In genomic region chr5:91641730-91642350, GRCh38 we compare ENCODE assay signal across 10 cellular contexts.
DNase-seq lines count a peak whose midpoint lies in the region; ATAC-seq, FAIRE-seq and TF ChIP-seq lines count a peak whose summit lies in the region.
"Had no signal": no experiment of that assay in that cellular context is flagged by ENCODE, and none has a peak within 500 bp of the region (broad histone marks: within the 10 kb centered on the region; RNA-seq: fewer than 3 reads in every experiment).

No MANE protein-coding gene starts in this region.

- no peaks in the 10 kb centered on the region for H3K27me3 ChIP-seq in HepG2 (ENCODE audit: control insufficient read depth in 1 of 2, insufficient read depth in 2 of 2, low read length in 2 of 2)
- H3K27me3 ChIP-seq: SJSA1 had no signal

- no peak overlapping the region for H3K4me3 Mint-ChIP-seq in Calu3 (ENCODE audit: low read depth, unreplicated experiment)
- H3K4me3 Mint-ChIP-seq in activated naive CD4-positive, alpha-beta T cell treated with anti-CD3 and anti-CD28 coated beads for 36 hours, result no peak overlapping the region

- no peak overlapping the region for H3K27ac Mint-ChIP-seq in Calu3 (ENCODE audit: unreplicated experiment)
- H3K27ac Mint-ChIP-seq in activated naive CD4-positive, alpha-beta T cell treated with anti-CD3 and anti-CD28 coated beads for 36 hours, result no peak overlapping the region

- H3K36me3 ChIP-seq in HepG2 (replicated peaks in 1 of 2; ENCODE audit: control insufficient read depth in 1 of 2, insufficient read depth in 2 of 2, low read length in 2 of 2), result no peaks in the 10 kb centered on the region
- H3K36me3 ChIP-seq: SJSA1 had no signal

- TF ChIP-seq RAD21 in HepG2 (CRISPR knock-in tag; IDR thresholded peaks at IDR 0.05), result no peak

- no peak for ATAC-seq in HepG2
- ATAC-seq in HG02938 (IDR thresholded peaks at IDR 0.05; ENCODE audit: unreplicated experiment), result no peak

- BruUV-seq in Calu3 (replicated peaks; lab: Mats Ljungman, UMichigan) (no TSS peak), HepG2 (replicated peaks; lab: Mats Ljungman, UMichigan) (no TSS peak)

- no peak overlapping the region for H2AFZ ChIP-seq in HepG2 (ENCODE audit: low read length)

- no peak for FAIRE-seq in HepG2 (lab: Jason Lieb, UNC)

- in situ Hi-C loops in astrocyte of the spinal cord (cut with HindIII; ENCODE audit: low sequenced_read_pairs) (no loop called here), HepG2 (cut with HindIII; ENCODE audit: extremely low pct_ligation_motif_present, low pct_unique_long_range_greater_than_20kb) (no loop called here)

- H3K4me3 ChIP-seq in astrocyte of the spinal cord (ENCODE audit: low read depth, low read length) (no peak overlapping the region), HepG2 (replicated peaks in 1 of 3; ENCODE audit: insufficient read depth in 1 of 3, low read depth in 2 of 3, low read length in 3 of 3) (no peak overlapping the region)
- H3K4me3 ChIP-seq: SJSA1, skin epidermis had no signal

- H3K9me3 Mint-ChIP-seq in Calu3 (ENCODE audit: low read depth, unreplicated experiment), result no peaks in the 10 kb centered on the region
- H3K9me3 Mint-ChIP-seq in activated naive CD4-positive, alpha-beta T cell treated with anti-CD3 and anti-CD28 coated beads for 36 hours, result no peaks in the 10 kb centered on the region

- H4K20me1 ChIP-seq in HepG2 (ENCODE audit: insufficient read depth, low read length), result no peaks in the 10 kb centered on the region

- WGBS in HepG2 (ENCODE audit: low lambda C conversion rate), result 1% methylated on average over 2 of the region's 2 CpGs

- H3K4me2 ChIP-seq in HepG2 (ENCODE audit: low read depth, low read length), result no peak overlapping the region

- no peaks in the 10 kb centered on the region for H3K36me3 Mint-ChIP-seq in Calu3 (ENCODE audit: insufficient read depth, unreplicated experiment)
- H3K36me3 Mint-ChIP-seq in activated naive CD4-positive, alpha-beta T cell treated with anti-CD3 and anti-CD28 coated beads for 36 hours (ENCODE audit: low read depth), result no peaks in the 10 kb centered on the region

- POLR2A ChIA-PET in HepG2 (lab: Yijun Ruan, JAX), result no interaction called here

- TF ChIP-seq EP300 in HepG2 (IDR thresholded peaks at IDR 0.05; ENCODE audit: low read depth in 2 of 2, low read length in 2 of 2) (no peak), HepG2 (CRISPR knock-in tag; IDR thresholded peaks at IDR 0.05; ENCODE audit: borderline replicate concordance) (no peak)

- CTCF ChIA-PET in Calu3 (lab: Charles Lee) (interaction anchor here (0.6 to 2.0 kb wide), 7 partner anchors 9 to 1169 kb away, joined by 3 to 9 read pairs (median 5); no protein-coding TSS in a partner anchor), HepG2 (lab: Yijun Ruan, JAX; ENCODE audit: low intra/inter-chr PET ratio, low total read pairs) (no interaction called here)
- CTCF ChIA-PET in activated naive CD4-positive, alpha-beta T cell treated with anti-CD3 and anti-CD28 coated beads for 36 hours (lab: Charles Lee), result interaction anchor here (0.6 to 1.8 kb wide), 16 partner anchors 9 to 1139 kb away, joined by 3 to 13 read pairs (median 4); no protein-coding TSS in a partner anchor

- TF ChIP-seq CTCF in Calu3 (IDR thresholded peaks at IDR 0.05; ENCODE audit: unreplicated experiment) (peak; percentile 70), astrocyte of the spinal cord (IDR thresholded peaks at IDR 0.05; ENCODE audit: low read depth, low read length) (peak; percentile 37), HepG2 (CRISPR knock-in tag; IDR thresholded peaks at IDR 0.05) (peak; percentile 42)

- H3K27me3 Mint-ChIP-seq in Calu3 (ENCODE audit: unreplicated experiment), result no peaks in the 10 kb centered on the region
- peaks cover 1% of the 10 kb centered on the region for H3K27me3 Mint-ChIP-seq in activated naive CD4-positive, alpha-beta T cell treated with anti-CD3 and anti-CD28 coated beads for 36 hours (ENCODE audit: low read depth)

- no peak for TF ChIP-seq POLR2A in HepG2 (IDR thresholded peaks at IDR 0.05; ENCODE audit: insufficient read depth in 1 of 2, low read depth in 2 of 2, low read length in 2 of 2)

- no peak overlapping the region for H3K27ac ChIP-seq in HepG2 (ENCODE audit: extremely low read length, insufficient read depth, low read length)
- H3K27ac ChIP-seq: SJSA1, skin epidermis had no signal

- H3K79me2 ChIP-seq in HepG2 (ENCODE audit: insufficient read depth, low read length), result no peaks in the 10 kb centered on the region

- no peak for DNase-seq in Calu3
- DNase-seq in H4 (ENCODE audit: low spot score), result peak; percentile 19
- DNase-seq in NCI-H187 treated with DMSO at 0.1 percent for 48 hours (lab: John Stamatoyannopoulos, UW), result peak; percentile 6
- DNase-seq in astrocyte of the spinal cord (ENCODE audit: low read depth, low spot score), result peak; percentile 75
- DNase-seq in HepG2 (ENCODE audit: low spot score), result peak; percentile 31
- DNase-seq in effector CD4-positive, alpha-beta T cell, result no peak
- no peak for DNase-seq in activated naive CD4-positive, alpha-beta T cell treated with anti-CD3 and anti-CD28 coated beads for 36 hours

- intact Hi-C loops in Calu3 (cut with micrococcal nuclease; ENCODE audit: unreplicated experiment) (loop anchor here (5.0 kb wide), 4 partner anchors 285 to 665 kb away; no protein-coding TSS in a partner anchor), HepG2 (cut with micrococcal nuclease; ENCODE audit: unreplicated experiment) (no loop called here)
- intact Hi-C loops in activated naive CD4-positive, alpha-beta T cell treated with anti-CD3 and anti-CD28 coated beads for 36 hours (cut with micrococcal nuclease), result loop anchor here (1.0 to 10.0 kb wide), 2 partner anchors 142 to 1943 kb away; partner anchors contain the start of genes NR2F1 and NR2F1-AS1

- H3K4me1 Mint-ChIP-seq in Calu3 (ENCODE audit: low read depth, unreplicated experiment), result no peaks in the 10 kb centered on the region
- no peaks in the 10 kb centered on the region for H3K4me1 Mint-ChIP-seq in activated naive CD4-positive, alpha-beta T cell treated with anti-CD3 and anti-CD28 coated beads for 36 hours (ENCODE audit: low read depth)

- H3K4me1 ChIP-seq in HepG2 (ENCODE audit: insufficient read depth, low read length), result no peaks in the 10 kb centered on the region
- H3K4me1 ChIP-seq: SJSA1 had no signal

- H3K9me3 ChIP-seq in HepG2 (ENCODE audit: low read length), result no peaks in the 10 kb centered on the region
- H3K9me3 ChIP-seq: SJSA1 had no signal

- H3K9ac ChIP-seq in HepG2 (ENCODE audit: insufficient read depth, low read depth, low read length), result no peak overlapping the region

TF ChIP-seq in HepG2, 621 proteins besides CTCF, POLR2A, EP300 and RAD21 (continues in another document):
- TF ChIP-seq ARNTL (CRISPR knock-in tag; IDR thresholded peaks at IDR 0.05) (no peak), GLI4 (CRISPR knock-in tag; IDR thresholded peaks at IDR 0.05; ENCODE audit: borderline replicate concordance) (no peak), FOXA1 (IDR thresholded peaks at IDR 0.05) (no peak), FOXA1 (CRISPR knock-in tag; IDR thresholded peaks at IDR 0.05) (no peak), MAZ (IDR thresholded peaks at IDR 0.05; ENCODE audit: borderline replicate concordance, low read depth, low read length) (no peak), MAZ (CRISPR knock-in tag; IDR thresholded peaks at IDR 0.05; ENCODE audit: low read depth) (no peak), ZBTB33 (CRISPR knock-in tag; IDR thresholded peaks at IDR 0.05) (no peak), NFYB (CRISPR knock-in tag; IDR thresholded peaks at IDR 0.05) (no peak), CERS6 (CRISPR knock-in tag; IDR thresholded peaks at IDR 0.05) (no peak), NFE2 (CRISPR knock-in tag; IDR thresholded peaks at IDR 0.05) (no peak), ZNF329 (CRISPR knock-in tag; IDR thresholded peaks at IDR 0.05; ENCODE audit: low read depth) (no peak), SMC3 (IDR thresholded peaks at IDR 0.05; ENCODE audit: low read length) (0 out of 2 replicates have a peak, but pooled peaks have one; percentile 4), ZNF770 (CRISPR knock-in tag; IDR thresholded peaks at IDR 0.05) (no peak), ZNF570 (CRISPR knock-in tag; IDR thresholded peaks at IDR 0.05; ENCODE audit: borderline replicate concordance) (no peak)

Comparison
In these comparisons a context has a peak if more than half of its experiments do, and no peak if none do; other contexts are left out.
1. DNase-seq: peak in H4 (single experiment), NCI-H187 treated with DMSO at 0.1 percent for 48 hours (single experiment), astrocyte of the spinal cord (single experiment) and HepG2 (single experiment); none in Calu3 (single experiment), effector CD4-positive, alpha-beta T cell (single experiment) and activated naive CD4-positive, alpha-beta T cell treated with anti-CD3 and anti-CD28 coated beads for 36 hours (single experiment).
2. Peak in every context shown above with its lines, with median percentiles within 50 percentile points of each other: CTCF ChIP-seq.